ENCODE assay signal across 11 cellular contexts in genomic region chr1:10900691-10901090, GRCh38.
DNase-seq lines count a peak whose midpoint lies in the region; FAIRE-seq and TF ChIP-seq lines count a peak whose summit lies in the region.
"Had no signal": no experiment of that assay in that cellular context is flagged by ENCODE, and none has a peak within 500 bp of the region (broad histone marks: within the 10 kb centered on the region; RNA-seq: fewer than 3 reads in every experiment).

No MANE protein-coding gene starts in this region.

- no peaks in the 10 kb centered on the region for H3K79me1 ChIP-seq in mesendoderm (ENCODE audit: low read length)

- peak; percentile 15 for DNase-seq in BE2C
- peak; percentile 7 for DNase-seq in LoVo (ENCODE audit: low spot score)
- peak; percentile 77 for DNase-seq in bronchial epithelial cell (ENCODE audit: low read depth)
- peak; percentile 77 for DNase-seq in mesendoderm
- DNase-seq in retina, result no peak
- no peak for DNase-seq in head of caudate nucleus
- DNase-seq in NCI-H345 treated with DMSO at 0.1 percent for 48 hours (lab: John Stamatoyannopoulos, UW; ENCODE audit: unreplicated experiment), result no peak
- no peak for DNase-seq in EL
- DNase-seq: activated T-cell treated with anti-CD3 and anti-CD28 coated beads, Interleukin-2, amount 50 U/mL, for 1 hour; body of pancreas had no signal

- peak; percentile 79 for FAIRE-seq in bronchial epithelial cell (lab: Jason Lieb, UNC)
- FAIRE-seq: RCC 7860 had no signal

- H3K27me3 ChIP-seq in BE2C (no peaks in the 10 kb centered on the region), bronchial epithelial cell (ENCODE audit: control insufficient read depth, insufficient read depth, low read length) (no peaks in the 10 kb centered on the region), mesendoderm (ENCODE audit: insufficient read depth, low read length, poor library complexity) (no peaks in the 10 kb centered on the region)

- H4K5ac ChIP-seq in mesendoderm (ENCODE audit: low read length), result no peak overlapping the region

- intact Hi-C loops in head of caudate nucleus (cut with DNase I), result no loop called here

- H4K8ac ChIP-seq in mesendoderm (ENCODE audit: low read depth, low read length), result no peak overlapping the region

- H3K56ac ChIP-seq in mesendoderm (ENCODE audit: low read length), result peak overlapping the region; percentile 73

- no peak overlapping the region for H2BK5ac ChIP-seq in mesendoderm (ENCODE audit: low read length)

- H2BK15ac ChIP-seq in mesendoderm (replicated peaks; ENCODE audit: low read depth), result no peak overlapping the region

- H3K4ac ChIP-seq in mesendoderm (ENCODE audit: low read depth, low read length), result peak overlapping the region; percentile 6

- H3K4me1 ChIP-seq in BE2C (peaks cover 54% of the 10 kb centered on the region), mesendoderm (ENCODE audit: control insufficient read depth, low read depth, low read length) (peaks cover 5% of the 10 kb centered on the region)
- H3K4me1 ChIP-seq: body of pancreas had no signal

- no peak overlapping the region for H3K4me2 ChIP-seq in mesendoderm (ENCODE audit: low read length)

- H3K18ac ChIP-seq in mesendoderm (ENCODE audit: low read length), result peak overlapping the region; percentile 15

- no peaks in the 10 kb centered on the region for H3K9me3 ChIP-seq in BE2C
- H3K9me3 ChIP-seq: body of pancreas had no signal

- H3K79me2 ChIP-seq in mesendoderm (ENCODE audit: control insufficient read depth, insufficient read depth, low read length), result no peaks in the 10 kb centered on the region

- H3K36me3 ChIP-seq in BE2C (no peaks in the 10 kb centered on the region), bronchial epithelial cell (ENCODE audit: control insufficient read depth, insufficient read depth, low read length) (no peaks in the 10 kb centered on the region), mesendoderm (ENCODE audit: control insufficient read depth, insufficient read depth, low read length) (no peaks in the 10 kb centered on the region)

- H2AK5ac ChIP-seq in mesendoderm (ENCODE audit: low read length), result no peak overlapping the region

- no peak overlapping the region for H3K4me3 ChIP-seq in BE2C (ENCODE audit: low read depth, low read length)
- peak overlapping the region; percentile 28 for H3K4me3 ChIP-seq in bronchial epithelial cell (ENCODE audit: low read depth, low read length)
- no peak overlapping the region for H3K4me3 ChIP-seq in mesendoderm (ENCODE audit: low read length)
- H3K4me3 ChIP-seq: body of pancreas had no signal

- H3K9ac ChIP-seq in mesendoderm (ENCODE audit: low read length), result peak overlapping the region; percentile 6

- TF ChIP-seq CTCF in BE2C (IDR thresholded peaks at IDR 0.05; ENCODE audit: low read depth, low read length) (no peak), bronchial epithelial cell (IDR thresholded peaks at IDR 0.05; ENCODE audit: insufficient read depth, low read length, severe bottlenecking) (no peak)

- H3K23ac ChIP-seq in mesendoderm (ENCODE audit: low read length), result no peak overlapping the region

- peak overlapping the region; percentile 12 for H2BK120ac ChIP-seq in mesendoderm (ENCODE audit: low read depth, low read length)

- no CpG with 5 or more reads among the region's 6 CpGs for WGBS in mesendoderm (ENCODE audit: extremely low coverage, insufficient coverage, low lambda C conversion rate)

- no peak overlapping the region for H3K27ac ChIP-seq in mesendoderm (ENCODE audit: low read depth, low read length)
- H3K27ac ChIP-seq: body of pancreas had no signal

Comparison
In these comparisons a context has a peak if more than half of its experiments do, and no peak if none do; other contexts are left out.
1. DNase-seq: peak in BE2C (single experiment), LoVo (single experiment), bronchial epithelial cell (single experiment) and mesendoderm (single experiment); none in retina (single experiment), head of caudate nucleus (0 of 42), NCI-H345 treated with DMSO at 0.1 percent for 48 hours (single experiment) and EL (single experiment).